ENCODE assay signal across 25 cellular contexts in the genomic region with DNA sequence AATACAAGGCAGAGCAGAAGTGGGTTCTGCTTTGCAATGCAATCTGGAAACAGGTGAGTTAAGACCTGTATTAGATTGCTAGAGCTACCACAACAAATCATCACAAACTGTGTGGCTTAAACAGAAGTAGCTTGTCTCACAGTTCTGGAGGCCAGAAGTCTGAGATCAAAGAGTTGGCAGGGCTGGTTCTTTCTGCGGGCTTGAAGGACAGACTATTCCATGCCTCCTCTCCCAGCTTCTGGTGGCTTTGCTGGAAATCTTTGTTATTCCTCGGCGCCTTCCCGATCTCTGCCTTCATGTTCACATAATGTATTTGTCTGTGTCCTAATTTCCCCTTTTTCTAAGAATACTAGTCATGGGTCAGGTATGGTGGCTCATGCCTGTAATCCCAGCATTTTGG.
"Had no signal": no experiment of that assay in that cellular context is flagged by ENCODE, and none has a peak within 500 bp of the region (broad histone marks: within the 10 kb centered on the region; RNA-seq: fewer than 3 reads in every experiment).

No MANE protein-coding gene starts in this region.

- ATAC-seq: activated CD4-positive, alpha-beta T cell treated with anti-CD3 and anti-CD28 coated beads for 36 hours; activated naive CD4-positive, alpha-beta T cell treated with anti-CD3 and anti-CD28 coated beads, Interleukin-2, amount 50 U/mL, for 72 hours; activated naive CD8-positive, alpha-beta T cell treated with anti-CD3 and anti-CD28 coated beads, Interleukin-2, amount 50 U/mL, for 24 hours; Panc1; Right ventricle myocardium inferior; T-cell had no signal

- H3K27ac Mint-ChIP-seq: activated CD4-positive, alpha-beta memory T cell treated with anti-CD3 and anti-CD28 coated beads, Interleukin-2, amount 10 ng/mL, durations not matched to agents 7 days and 5 days; activated CD4-positive, alpha-beta T cell treated with anti-CD3 and anti-CD28 coated beads for 36 hours; activated naive CD8-positive, alpha-beta T cell treated with anti-CD3 and anti-CD28 coated beads, Interleukin-2, amount 50 U/mL, for 24 hours; T-cell had no signal

- H3K9ac ChIP-seq: KMS-11 had no signal

- H3K4me3 Mint-ChIP-seq: activated CD4-positive, alpha-beta memory T cell treated with anti-CD3 and anti-CD28 coated beads, Interleukin-2, amount 10 ng/mL, durations not matched to agents 7 days and 5 days; activated CD4-positive, alpha-beta T cell treated with anti-CD3 and anti-CD28 coated beads for 36 hours; activated naive CD8-positive, alpha-beta T cell treated with anti-CD3 and anti-CD28 coated beads, Interleukin-2, amount 50 U/mL, for 24 hours; T-cell had no signal

- H3K27me3 Mint-ChIP-seq: activated CD4-positive, alpha-beta memory T cell treated with anti-CD3 and anti-CD28 coated beads, Interleukin-2, amount 10 ng/mL, durations not matched to agents 7 days and 5 days; activated CD4-positive, alpha-beta T cell treated with anti-CD3 and anti-CD28 coated beads for 36 hours; activated naive CD8-positive, alpha-beta T cell treated with anti-CD3 and anti-CD28 coated beads, Interleukin-2, amount 50 U/mL, for 24 hours; T-cell had no signal

- H3K27ac ChIP-seq: brain microvascular endothelial cell, cardiac muscle cell, KMS-11, SK-N-MC, VCaP had no signal

- H3K9me3 Mint-ChIP-seq: activated CD4-positive, alpha-beta memory T cell treated with anti-CD3 and anti-CD28 coated beads, Interleukin-2, amount 10 ng/mL, durations not matched to agents 7 days and 5 days; activated naive CD4-positive, alpha-beta T cell treated with anti-CD3 and anti-CD28 coated beads, Interleukin-2, amount 50 U/mL, for 72 hours; activated naive CD8-positive, alpha-beta T cell treated with anti-CD3 and anti-CD28 coated beads, Interleukin-2, amount 50 U/mL, for 24 hours; T-cell had no signal

- DNase-seq: activated CD4-positive, alpha-beta memory T cell treated with anti-CD3 and anti-CD28 coated beads, Interleukin-2, amount 10 ng/mL, durations not matched to agents 7 days and 5 days; activated CD4-positive, alpha-beta T cell treated with anti-CD3 and anti-CD28 coated beads for 36 hours; activated CD4-positive, alpha-beta T cell treated with anti-CD3 and anti-CD28 coated beads, Interleukin-2, amount 50 U/mL, for 1 hour; activated CD8-positive, alpha-beta memory T cell treated with anti-CD3 and anti-CD28 coated beads, Interleukin-2, amount 50 U/mL, for 4 hours; activated naive CD8-positive, alpha-beta T cell treated with anti-CD3 and anti-CD28 coated beads, Interleukin-2, amount 50 U/mL, for 24 hours; activated T-cell treated with anti-CD3 and anti-CD28 coated beads, Interleukin-2, amount 50 U/mL, for 1 hour; brain microvascular endothelial cell; NCI-H1092; NCI-H1417; NCI-H1930; NCI-H510A treated with DMSO at 0.1 percent for 48 hours; NCI-H69; NK-92 treated with Interleukin-12 subunit alpha and Interleukin-12 subunit beta, amount 100 ng/mL, for 24 hours; OCI-M1; RPMI8226; T-cell; T-helper 2 cell; T1000 had no signal

- H3K4me1 Mint-ChIP-seq: activated CD4-positive, alpha-beta memory T cell treated with anti-CD3 and anti-CD28 coated beads, Interleukin-2, amount 10 ng/mL, durations not matched to agents 7 days and 5 days; activated CD4-positive, alpha-beta T cell treated with anti-CD3 and anti-CD28 coated beads for 36 hours; activated naive CD8-positive, alpha-beta T cell treated with anti-CD3 and anti-CD28 coated beads, Interleukin-2, amount 50 U/mL, for 24 hours had no signal

- H3K4me2 ChIP-seq: KMS-11 had no signal

- H3K4me3 ChIP-seq: cardiac muscle cell, SK-N-MC had no signal

- H3K27me3 ChIP-seq: brain microvascular endothelial cell, cardiac muscle cell had no signal
